Comparison of ENCODE assay signal across 9 cellular contexts in genomic region chr6:10426781-10427279, GRCh38. TPM values are rescaled to one million over a fixed set of nuclear protein-coding genes. Genes with fewer than 3 reads are reported as not detected.
A peak's percentile ranks its signal among the peaks of the same experiment; 100 is the strongest.
DNase-seq lines count a peak whose midpoint lies in the region; ATAC-seq, FAIRE-seq and TF ChIP-seq lines count a peak whose summit lies in the region.
"Had no signal": no experiment of that assay in that cellular context is flagged by ENCODE, and none has a peak within 500 bp of the region (broad histone marks: within the 10 kb centered on the region; RNA-seq: fewer than 3 reads in every experiment).

No MANE protein-coding gene starts in this region.

- H3K79me2 ChIP-seq in HepG2 (ENCODE audit: insufficient read depth, low read length), result no peaks in the 10 kb centered on the region

- CTCF ChIA-PET in HepG2 (lab: Yijun Ruan, JAX; ENCODE audit: low intra/inter-chr PET ratio, low total read pairs), result no interaction called here

- no peak for FAIRE-seq in HepG2 (lab: Jason Lieb, UNC)
- FAIRE-seq: G401.6 had no signal

- intact Hi-C loops in HepG2 (cut with micrococcal nuclease; ENCODE audit: unreplicated experiment), result no loop called here
- intact Hi-C loops in thyroid gland (cut with DNase I), result loop anchor here (10.0 kb wide), 1 partner anchor 392 kb away; no protein-coding TSS in a partner anchor

- no peak for TF ChIP-seq EP300 in HepG2 (IDR thresholded peaks at IDR 0.05; ENCODE audit: low read depth in 2 of 2, low read length in 2 of 2)
- TF ChIP-seq EP300 in HepG2 (CRISPR knock-in tag; IDR thresholded peaks at IDR 0.05; ENCODE audit: borderline replicate concordance), result no peak

- H3K9me3 ChIP-seq in HepG2 (ENCODE audit: low read length) (no peaks in the 10 kb centered on the region), thyroid gland (no peaks in the 10 kb centered on the region)

- no peak for DNase-seq in activated T-cell treated with anti-CD3 and anti-CD28 coated beads, Interleukin-2, amount 50 U/mL, for 72 hours
- DNase-seq in activated T-cell treated with anti-CD3 and anti-CD28 coated beads, Interleukin-2, amount 50 U/mL, for 48 hours, result no peak
- DNase-seq in activated naive CD8-positive, alpha-beta T cell treated with anti-CD3 and anti-CD28 coated beads, Interleukin-2, amount 50 U/mL, for 24 hours, result no peak
- DNase-seq in HepG2 (ENCODE audit: low spot score), result no peak
- DNase-seq in thyroid gland, result no peak
- DNase-seq in cerebellar cortex (ENCODE audit: low spot score), result no peak
- no peak for DNase-seq in NCI-H187 treated with DMSO at 0.1 percent for 48 hours (lab: John Stamatoyannopoulos, UW)
- DNase-seq in NCI-H2227 treated with DMSO at 0.1 percent for 48 hours (lab: John Stamatoyannopoulos, UW), result no peak

- no TSS peak for BruUV-seq in HepG2 (replicated peaks; lab: Mats Ljungman, UMichigan)

- H2AFZ ChIP-seq in HepG2 (ENCODE audit: low read length), result peak overlapping the region; percentile 62

- H3K27me3 Mint-ChIP-seq in activated T-cell treated with anti-CD3 and anti-CD28 coated beads, Interleukin-2, amount 50 U/mL, for 72 hours (ENCODE audit: low read depth), result peaks cover 67% of the 10 kb centered on the region
- peaks cover 75% of the 10 kb centered on the region for H3K27me3 Mint-ChIP-seq in activated naive CD8-positive, alpha-beta T cell treated with anti-CD3 and anti-CD28 coated beads, Interleukin-2, amount 50 U/mL, for 24 hours

- H3K36me3 Mint-ChIP-seq in activated T-cell treated with anti-CD3 and anti-CD28 coated beads, Interleukin-2, amount 50 U/mL, for 72 hours (ENCODE audit: insufficient read depth in 2 of 2), result peaks cover 0 to 1% of the 10 kb centered on the region in 2 donors
- H3K36me3 Mint-ChIP-seq in activated naive CD8-positive, alpha-beta T cell treated with anti-CD3 and anti-CD28 coated beads, Interleukin-2, amount 50 U/mL, for 24 hours (ENCODE audit: low read depth), result peaks cover 2% of the 10 kb centered on the region

- H3K4me2 ChIP-seq in HepG2 (ENCODE audit: low read depth, low read length), result peak overlapping the region; percentile 89

- no peak for TF ChIP-seq RAD21 in HepG2 (CRISPR knock-in tag; IDR thresholded peaks at IDR 0.05)

- no peak for TF ChIP-seq CTCF in HepG2 (CRISPR knock-in tag; IDR thresholded peaks at IDR 0.05)
- TF ChIP-seq CTCF in thyroid gland (IDR thresholded peaks at IDR 0.05), result no peak

- WGBS in HepG2 (ENCODE audit: low lambda C conversion rate), result 57% methylated on average over 6 of the region's 6 CpGs
- WGBS in thyroid gland, 2 donors, result 15% methylated on average over 6 of the region's 6 CpGs

- H3K4me3 ChIP-seq in HepG2 (replicated peaks in 1 of 3; ENCODE audit: insufficient read depth in 1 of 3, low read depth in 2 of 3, low read length in 3 of 3) (peak overlapping the region; percentile 43 to 71 (median 67)), thyroid gland (replicated peaks in 1 of 3) (peak overlapping the region in 2 of 3 donors; percentile 41 to 48)

- peaks cover 16% of the 10 kb centered on the region for H3K4me1 Mint-ChIP-seq in activated T-cell treated with anti-CD3 and anti-CD28 coated beads, Interleukin-2, amount 50 U/mL, for 72 hours (ENCODE audit: low read depth)
- H3K4me1 Mint-ChIP-seq in activated naive CD8-positive, alpha-beta T cell treated with anti-CD3 and anti-CD28 coated beads, Interleukin-2, amount 50 U/mL, for 24 hours, result peaks cover 17% of the 10 kb centered on the region

- peak overlapping the region; percentile 70 to 82 for H3K4me3 Mint-ChIP-seq in activated T-cell treated with anti-CD3 and anti-CD28 coated beads, Interleukin-2, amount 50 U/mL, for 72 hours
- H3K4me3 Mint-ChIP-seq in activated naive CD8-positive, alpha-beta T cell treated with anti-CD3 and anti-CD28 coated beads, Interleukin-2, amount 50 U/mL, for 24 hours, result peak overlapping the region; percentile 63

- H3K27ac Mint-ChIP-seq in activated T-cell treated with anti-CD3 and anti-CD28 coated beads, Interleukin-2, amount 50 U/mL, for 72 hours, result no peak overlapping the region
- no peak overlapping the region for H3K27ac Mint-ChIP-seq in activated naive CD8-positive, alpha-beta T cell treated with anti-CD3 and anti-CD28 coated beads, Interleukin-2, amount 50 U/mL, for 24 hours

- in situ Hi-C loops in HepG2 (cut with HindIII; ENCODE audit: extremely low pct_ligation_motif_present, low pct_unique_long_range_greater_than_20kb), result loop anchor here (10.0 to 25.0 kb wide), 4 partner anchors 390 to 1890 kb away; no protein-coding TSS in a partner anchor

- peaks cover 4 to 49% of the 10 kb centered on the region in 2 experiments for H3K27me3 ChIP-seq in HepG2 (ENCODE audit: control insufficient read depth in 1 of 2, insufficient read depth in 2 of 2, low read length in 2 of 2)
- H3K27me3 ChIP-seq in thyroid gland, result peaks cover 19% of the 10 kb centered on the region

- H3K9me3 Mint-ChIP-seq in activated T-cell treated with anti-CD3 and anti-CD28 coated beads, Interleukin-2, amount 50 U/mL, for 72 hours, result no peaks in the 10 kb centered on the region
- H3K9me3 Mint-ChIP-seq in activated naive CD8-positive, alpha-beta T cell treated with anti-CD3 and anti-CD28 coated beads, Interleukin-2, amount 50 U/mL, for 24 hours, result no peaks in the 10 kb centered on the region

- no peaks in the 10 kb centered on the region for H3K36me3 ChIP-seq in HepG2 (replicated peaks in 1 of 2; ENCODE audit: control insufficient read depth in 1 of 2, insufficient read depth in 2 of 2, low read length in 2 of 2)
- H3K36me3 ChIP-seq in thyroid gland, result no peaks in the 10 kb centered on the region

- POLR2A ChIA-PET in HepG2 (lab: Yijun Ruan, JAX), result interaction anchor here (0.9 to 1.4 kb wide), 3 partner anchors 8 to 294 kb away, joined by 3 to 6 read pairs (median 3); no protein-coding TSS in a partner anchor

- peaks cover 7% of the 10 kb centered on the region for H3K4me1 ChIP-seq in HepG2 (ENCODE audit: insufficient read depth, low read length)
- H3K4me1 ChIP-seq in thyroid gland, result peaks cover 11 to 16% of the 10 kb centered on the region in 2 donors

- H3K27ac ChIP-seq in HepG2 (ENCODE audit: extremely low read length, insufficient read depth, low read length) (no peak overlapping the region), thyroid gland (no peak overlapping the region)

- no peaks in the 10 kb centered on the region for H4K20me1 ChIP-seq in HepG2 (ENCODE audit: insufficient read depth, low read length)

- ATAC-seq in activated T-cell treated with anti-CD3 and anti-CD28 coated beads, Interleukin-2, amount 50 U/mL, for 72 hours (replicated peaks in 1 of 2), result no peak
- ATAC-seq in activated naive CD8-positive, alpha-beta T cell treated with anti-CD3 and anti-CD28 coated beads, Interleukin-2, amount 50 U/mL, for 24 hours, result no peak
- peak; percentile 6; the same call in 1 of the 3 replicates for ATAC-seq in HepG2

- peak overlapping the region; percentile 52; the same call in 1 of the 2 replicates for H3K9ac ChIP-seq in HepG2 (ENCODE audit: insufficient read depth, low read depth, low read length)

- TF ChIP-seq POLR2A in HepG2 (IDR thresholded peaks at IDR 0.05; ENCODE audit: insufficient read depth in 1 of 2, low read depth in 2 of 2, low read length in 2 of 2) (no peak), thyroid gland (IDR thresholded peaks at IDR 0.05) (no peak)

TF ChIP-seq in HepG2, 621 proteins besides CTCF, POLR2A, EP300 and RAD21 (continues in another document):
- TF ChIP-seq HNRNPK (IDR thresholded peaks at IDR 0.05; ENCODE audit: low read depth, low read length, poor library complexity, severe bottlenecking) (peak; percentile 24), ZNF558 (CRISPR knock-in tag; IDR thresholded peaks at IDR 0.05; ENCODE audit: borderline replicate concordance) (no peak), EZH2 (conservative IDR thresholded peaks at IDR 0.05; ENCODE audit: low read depth, low read length) (0 out of 2 replicates have a peak, but pooled peaks have one; percentile 44), ZFP36 (IDR thresholded peaks at IDR 0.05; ENCODE audit: borderline replicate concordance, low read depth, low read length, partially characterized antibody) (no peak), MTF1 (CRISPR knock-in tag; IDR thresholded peaks at IDR 0.05) (no peak)
- TF ChIP-seq, protein P1, sequence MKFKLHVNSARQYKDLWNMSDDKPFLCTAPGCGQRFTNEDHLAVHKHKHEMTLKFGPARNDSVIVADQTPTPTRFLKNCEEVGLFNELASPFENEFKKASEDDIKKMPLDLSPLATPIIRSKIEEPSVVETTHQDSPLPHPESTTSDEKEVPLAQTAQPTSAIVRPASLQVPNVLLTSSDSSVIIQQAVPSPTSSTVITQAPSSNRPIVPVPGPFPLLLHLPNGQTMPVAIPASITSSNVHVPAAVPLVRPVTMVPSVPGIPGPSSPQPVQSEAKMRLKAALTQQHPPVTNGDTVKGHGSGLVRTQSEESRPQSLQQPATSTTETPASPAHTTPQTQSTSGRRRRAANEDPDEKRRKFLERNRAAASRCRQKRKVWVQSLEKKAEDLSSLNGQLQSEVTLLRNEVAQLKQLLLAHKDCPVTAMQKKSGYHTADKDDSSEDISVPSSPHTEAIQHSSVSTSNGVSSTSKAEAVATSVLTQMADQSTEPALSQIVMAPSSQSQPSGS (CRISPR knock-in tag; IDR thresholded peaks at IDR 0.05), result 0 out of 2 replicates have a peak, but pooled peaks have one; percentile 3

RNA-seq across cellular contexts. Expression of gene TFAP2A, which starts 12.0 kb away (rescaled TPM):
- total RNA-seq in activated T-cell treated with anti-CD3 and anti-CD28 coated beads, Interleukin-2, amount 50 U/mL, for 72 hours, result under 1 TPM; 0.35 to 0.36 TPM
- total RNA-seq in HepG2 (2016; rRNA removed; fragmentation: Illumina TruSeq; extraction: Trizol), result not detected in 2 replicates
- not detected in 2 replicates for total RNA-seq in HepG2 (2016; cell fraction: cytosol; rRNA removed; fragmentation: Illumina TruSeq; extraction: Trizol; ENCODE audit: low read depth)
- total RNA-seq in HepG2 (2016; cell fraction: insoluble cytoplasmic fraction; rRNA removed; fragmentation: Illumina TruSeq; extraction: Trizol), result not detected in 2 replicates
- not detected in 2 replicates for total RNA-seq in HepG2 (2016; cell fraction: membrane; rRNA removed; fragmentation: Illumina TruSeq; extraction: Trizol)
- not detected in 2 replicates for total RNA-seq in HepG2 (2016; cell fraction: nucleus; rRNA removed; fragmentation: Illumina TruSeq; extraction: Trizol)
- not detected in 2 replicates for polyA plus RNA-seq in HepG2 (2011; rRNA removed)
- 0.04 and 0.09 TPM in 2 replicates for polyA plus RNA-seq in HepG2 (2011; cell fraction: cytosol; rRNA removed)
- polyA plus RNA-seq in HepG2 (2011; cell fraction: nucleus; rRNA removed), result not detected in 2 replicates
- not detected in 2 replicates for polyA plus RNA-seq in HepG2 (2012)
- not detected in 2 replicates for polyA plus RNA-seq in HepG2 (2016; cell fraction: cytosol; fragmentation: Illumina TruSeq; extraction: Trizol; ENCODE audit: low read depth)
- polyA plus RNA-seq in HepG2 (2016; cell fraction: insoluble cytoplasmic fraction; fragmentation: Illumina TruSeq; extraction: Trizol; ENCODE audit: low read depth), result not detected in 2 replicates
- not detected in 2 replicates for polyA plus RNA-seq in HepG2 (2016; cell fraction: membrane; fragmentation: Illumina TruSeq; extraction: Trizol; ENCODE audit: low read depth)
- not detected in 2 replicates for polyA plus RNA-seq in HepG2 (2016; cell fraction: nucleus; fragmentation: Illumina TruSeq; extraction: Trizol; ENCODE audit: insufficient read depth, low read depth)
- polyA minus RNA-seq in HepG2 (2011; rRNA and poly(A)+ RNA removed; ENCODE audit: low replicate concordance), result 48.3 TPM in 1 of 2 replicates, not detected in the other
- 0.99 and 2.1 TPM in 2 replicates for polyA minus RNA-seq in HepG2 (2011; cell fraction: cytosol; rRNA and poly(A)+ RNA removed)
- polyA minus RNA-seq in HepG2 (2011; cell fraction: nucleus; rRNA and poly(A)+ RNA removed), result 0.25 and 1.2 TPM in 2 replicates
- total RNA-seq in thyroid gland, result under 1 TPM in 2 of 4 donors, not detected in 2; 0.40 to 0.78 TPM
